ENCODE assay signal across 19 cellular contexts in the genomic region with DNA sequence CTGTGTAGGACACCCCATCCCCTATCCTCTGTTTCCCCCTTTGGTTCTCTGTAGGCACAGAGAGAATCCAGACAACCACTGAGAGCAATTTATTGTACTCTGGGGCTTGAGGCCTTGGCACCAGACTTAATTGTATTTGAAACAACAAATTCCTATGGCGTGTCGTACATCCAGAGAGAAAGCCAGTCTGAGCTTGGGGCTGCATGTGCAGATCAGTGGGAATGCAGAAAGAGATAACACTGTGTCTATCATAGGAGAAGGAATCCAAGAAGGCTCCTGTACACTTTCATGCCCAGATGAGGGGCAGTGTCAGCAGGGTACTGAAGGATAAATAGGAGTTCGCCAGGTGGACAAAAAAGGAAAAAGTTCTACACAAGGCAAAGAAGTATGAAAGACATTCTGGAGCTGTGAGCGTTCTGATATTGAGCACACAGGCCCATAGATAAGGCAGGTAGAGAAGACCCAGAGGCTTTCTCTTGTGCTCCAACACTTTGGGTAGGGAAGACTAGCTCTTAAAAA.
"Had no signal": no experiment of that assay in that cellular context is flagged by ENCODE, and none has a peak within 500 bp of the region (broad histone marks: within the 10 kb centered on the region; RNA-seq: fewer than 3 reads in every experiment).

No MANE protein-coding gene starts in this region.

- H3K27me3 ChIP-seq: cardiac muscle cell, heart right ventricle, uterus had no signal

- H3K36me3 ChIP-seq: cardiac muscle cell, heart right ventricle, lower lobe of right lung, uterus had no signal

- H3K27ac Mint-ChIP-seq: stimulated activated memory B cell treated with anti-CD40 and anti-IgM and Interleukin-4, amounts not matched to agents 10 μg/mL and 1 μg/mL and 100 μg/mL, for 72 hours had no signal

- H3K4me1 ChIP-seq: lower lobe of right lung, uterus had no signal

- H3K27ac ChIP-seq: cardiac muscle cell, epithelial cell of prostate, heart right ventricle, lower lobe of right lung, uterus, VCaP had no signal

- DNase-seq: activated CD4-positive, alpha-beta T cell treated with anti-CD3 and anti-CD28 coated beads for 1 hour; activated CD4-positive, alpha-beta T cell treated with anti-CD3 and anti-CD28 coated beads, Interleukin-2, amount 50 U/mL, for 4 hours; activated naive CD4-positive, alpha-beta T cell; activated T-cell treated with anti-CD3 and anti-CD28 coated beads, Interleukin-2, amount 50 U/mL, for 1 hour; amygdala; cortex of kidney; heart right ventricle; kidney; lower lobe of right lung; naive B cell; small intestine; stimulated activated CD4-positive, alpha-beta T cell treated with anti-CD3 and anti-CD28 coated beads, Interleukin-2, amount 100 ng/mL, for 24 hours; trophoblast cell had no signal

- H3K4me3 ChIP-seq: cardiac muscle cell, heart right ventricle, lower lobe of right lung, uterus had no signal

- ATAC-seq: heart right ventricle; lower lobe of right lung; stimulated activated memory B cell treated with anti-CD40 and anti-IgM and Interleukin-4, amounts not matched to agents 10 μg/mL and 1 μg/mL and 100 μg/mL, for 72 hours had no signal

- H3K4me3 Mint-ChIP-seq: neural crest cell; stimulated activated memory B cell treated with anti-CD40 and anti-IgM and Interleukin-4, amounts not matched to agents 10 μg/mL and 1 μg/mL and 100 μg/mL, for 72 hours had no signal

- H3K4me1 Mint-ChIP-seq: neural crest cell had no signal

- H3K36me3 Mint-ChIP-seq: naive B cell; stimulated activated memory B cell treated with anti-CD40 and anti-IgM and Interleukin-4, amounts not matched to agents 10 μg/mL and 1 μg/mL and 100 μg/mL, for 72 hours had no signal

- H3K9me3 ChIP-seq: heart right ventricle, lower lobe of right lung, uterus had no signal

- H3K27me3 Mint-ChIP-seq: naive B cell; stimulated activated memory B cell treated with anti-CD40 and anti-IgM and Interleukin-4, amounts not matched to agents 10 μg/mL and 1 μg/mL and 100 μg/mL, for 72 hours had no signal
